In genomic region chr9:32968101-32969011, GRCh38 we compare ENCODE assay signal across 8 cellular contexts. TPM values are rescaled to one million over a fixed set of nuclear protein-coding genes. Genes with fewer than 3 reads are reported as not detected.
DNase-seq lines count a peak whose midpoint lies in the region; ATAC-seq and TF ChIP-seq lines count a peak whose summit lies in the region.

No MANE protein-coding gene starts in this region.

- peak; percentile 66 for TF ChIP-seq RAD21 in IMR-90 (IDR thresholded peaks at IDR 0.05; ENCODE audit: low read length)

- H3K4me3 ChIP-seq in IMR-90 (ENCODE audit: insufficient read depth, low read depth, low read length) = no peak overlapping the region
- no peak overlapping the region for H3K4me3 ChIP-seq in astrocyte of the cerebellum (ENCODE audit: low read depth, low read length)

- H3K9me3 ChIP-seq in IMR-90 (ENCODE audit: control insufficient read depth, insufficient read depth, low read length) = no peaks in the 10 kb centered on the region

- H3K56ac ChIP-seq in IMR-90 (ENCODE audit: extremely low read depth, insufficient read depth, low read length) = no peak overlapping the region

- H3K4me2 ChIP-seq in IMR-90 (ENCODE audit: low read depth, low read length) = no peak overlapping the region

- H4K5ac ChIP-seq in IMR-90 (ENCODE audit: low read depth, low read length) = no peak overlapping the region

- ATAC-seq in IMR-90 (ENCODE audit: low read depth) = peak; percentile 36; the same call in 1 of the 2 replicates
- no peak for ATAC-seq in HG02571 (IDR thresholded peaks at IDR 0.05; ENCODE audit: unreplicated experiment)
- ATAC-seq in HG02759 (IDR thresholded peaks at IDR 0.05; ENCODE audit: unreplicated experiment) = no peak

- TF ChIP-seq POLR2A in IMR-90 (IDR thresholded peaks at IDR 0.05; ENCODE audit: low read depth, low read length) = no peak

- POLR2A ChIA-PET in IMR-90 (lab: Charles Lee; ENCODE audit: unreplicated experiment) = no interaction called here

- 60% methylated on average over 1 of the region's 13 CpGs; no CpG with 5 or more reads in 1 of the 2 experiments for WGBS in IMR-90 (ENCODE audit: extremely low coverage in 2 of 2, insufficient read length in 1 of 2), 2 experiments

- no peak overlapping the region for H2BK5ac ChIP-seq in IMR-90 (ENCODE audit: low read depth, low read length, poor library complexity, severe bottlenecking)

- no peak overlapping the region for H3K9ac ChIP-seq in IMR-90 (ENCODE audit: low read depth, low read length)

- no peaks in the 10 kb centered on the region for H3K9me1 ChIP-seq in IMR-90 (ENCODE audit: insufficient read depth, low read length)

- BruUV-seq in IMR-90 (replicated peaks; lab: Mats Ljungman, UMichigan) = no TSS peak

- H2BK20ac ChIP-seq in IMR-90 (ENCODE audit: low read depth, low read length) = no peak overlapping the region

- H4K20me1 ChIP-seq in IMR-90 (ENCODE audit: insufficient read depth, low read length) = no peaks in the 10 kb centered on the region

- H2AK5ac ChIP-seq in IMR-90 (ENCODE audit: low read depth, low read length) = no peak overlapping the region

- no peak overlapping the region for H3K27ac ChIP-seq in IMR-90 (ENCODE audit: insufficient read depth, low read length)

- in situ Hi-C loops in IMR-90 (cut with MboI; ENCODE audit: low sequenced_read_pairs) (loop anchor here (5.0 kb wide), 2 partner anchors 386 to 596 kb away; no protein-coding TSS in a partner anchor), astrocyte of the cerebellum (cut with HindIII; ENCODE audit: low sequenced_read_pairs) (loop anchor here (25.0 kb wide), 1 partner anchor 581 kb away; the partner anchor contains the start of gene ACO1)

- H2AFZ ChIP-seq in IMR-90 (replicated peaks; ENCODE audit: low read length, poor library complexity) = no peak overlapping the region

- no peak overlapping the region for H3K4ac ChIP-seq in IMR-90 (ENCODE audit: low read depth, low read length)

- no peak overlapping the region for H2AK9ac ChIP-seq in IMR-90 (replicated peaks; ENCODE audit: low read depth, low read length, poor library complexity)

- no peak overlapping the region for H4K8ac ChIP-seq in IMR-90 (ENCODE audit: low read depth in 2 of 2, low read length in 2 of 2)

- H3K79me1 ChIP-seq in IMR-90 (ENCODE audit: low read depth in 1 of 2, low read length in 2 of 2) = no peaks in the 10 kb centered on the region

- no peak overlapping the region for H3K23ac ChIP-seq in IMR-90 (ENCODE audit: low read depth, low read length)

- H2BK120ac ChIP-seq in IMR-90 (ENCODE audit: low read depth, low read length) = no peak overlapping the region

- peaks cover 3% of the 10 kb centered on the region; the same call in 1 of the 2 replicates for H3K4me1 ChIP-seq in IMR-90 (ENCODE audit: control insufficient read depth, insufficient read depth, low read length)

- H4K91ac ChIP-seq in IMR-90 (ENCODE audit: insufficient read depth, low read depth, low read length) = no peak overlapping the region

- intact Hi-C loops in IMR-90 (cut with micrococcal nuclease) = loop anchor here (1.0 to 5.0 kb wide), 4 partner anchors 379 to 606 kb away; no protein-coding TSS in a partner anchor

- CTCF ChIA-PET in IMR-90 (lab: Yijun Ruan, JAX) = interaction anchor here (0.7 to 4.3 kb wide), 5 partner anchors 16 to 590 kb away, joined by 3 to 26 read pairs (median 11); no protein-coding TSS in a partner anchor

- no peak overlapping the region for H3K14ac ChIP-seq in IMR-90 (replicated peaks; ENCODE audit: low read depth, low read length)

- TF ChIP-seq CTCF in IMR-90 (conservative IDR thresholded peaks at IDR 0.05; ENCODE audit: low read depth, low read length) (peak; percentile 84), astrocyte of the cerebellum (IDR thresholded peaks at IDR 0.05; ENCODE audit: low read depth, low read length, missing control alignments) (peak; percentile 74)

- H3K27me3 ChIP-seq in IMR-90 (ENCODE audit: control insufficient read depth, insufficient read depth, low read length) = no peaks in the 10 kb centered on the region

- H2BK15ac ChIP-seq in IMR-90 (ENCODE audit: low read depth, low read length) = no peak overlapping the region

- DNase-seq in DMS 273 (lab: John Stamatoyannopoulos, UW; ENCODE audit: unreplicated experiment) (peak; percentile 75), IMR-90 (peak; percentile 57), T-helper 2 cell (peak in 3 of 5 experiments; percentile 27 to 41 (median 32)), astrocyte of the cerebellum (ENCODE audit: low read depth) (peak; percentile 18), iPS DF 4.7 (ENCODE audit: extremely low read depth, low spot score) (peak; percentile 28)
- DNase-seq in stimulated activated CD4-positive, alpha-beta T cell treated with anti-CD3 and anti-CD28 coated beads, Interleukin-12 subunit alpha, Interleukin-12 subunit beta, amount 100 ng/mL, for 48 hours (ENCODE audit: low read depth in 2 of 3, low spot score in 1 of 3) = peak in 2 of 3 donors; percentile 25 to 62

- dilution Hi-C loops in IMR-90 (cut with HindIII; ENCODE audit: low sequenced_read_pairs, unreplicated experiment) = no loop called here

- H3K18ac ChIP-seq in IMR-90 (ENCODE audit: low read depth, low read length) = no peak overlapping the region

- peaks cover 11% of the 10 kb centered on the region; the same call in 1 of the 2 replicates for H3K36me3 ChIP-seq in IMR-90 (ENCODE audit: control insufficient read depth, insufficient read depth, low read length)

TF ChIP-seq in IMR-90, 13 proteins besides CTCF, POLR2A, EP300 and RAD21:
- no peak for TF ChIP-seq CHD1 (IDR thresholded peaks at IDR 0.05; ENCODE audit: low read depth, low read length)
- TF ChIP-seq, protein P1, sequence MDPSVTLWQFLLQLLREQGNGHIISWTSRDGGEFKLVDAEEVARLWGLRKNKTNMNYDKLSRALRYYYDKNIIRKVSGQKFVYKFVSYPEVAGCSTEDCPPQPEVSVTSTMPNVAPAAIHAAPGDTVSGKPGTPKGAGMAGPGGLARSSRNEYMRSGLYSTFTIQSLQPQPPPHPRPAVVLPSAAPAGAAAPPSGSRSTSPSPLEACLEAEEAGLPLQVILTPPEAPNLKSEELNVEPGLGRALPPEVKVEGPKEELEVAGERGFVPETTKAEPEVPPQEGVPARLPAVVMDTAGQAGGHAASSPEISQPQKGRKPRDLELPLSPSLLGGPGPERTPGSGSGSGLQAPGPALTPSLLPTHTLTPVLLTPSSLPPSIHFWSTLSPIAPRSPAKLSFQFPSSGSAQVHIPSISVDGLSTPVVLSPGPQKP (IDR thresholded peaks at IDR 0.05; ENCODE audit: borderline replicate concordance, low read depth, low read length) = no peak
- peak; percentile 78 for TF ChIP-seq SMC3 (IDR thresholded peaks at IDR 0.05; ENCODE audit: low read depth, low read length)

RNA-seq across cellular contexts. Expression of gene APTX, which starts 33.1 kb away (rescaled TPM):
- 34.2 and 45.3 TPM in 2 replicates for total RNA-seq in IMR-90 (2012; rRNA removed)
- polyA plus RNA-seq in IMR-90 (2012; rRNA removed) = 28.0 and 32.6 TPM in 2 replicates
- polyA plus RNA-seq in IMR-90 (2012; cell fraction: cytosol; rRNA removed) = 7.8 and 18.7 TPM in 2 replicates
- polyA plus RNA-seq in IMR-90 (2012; cell fraction: nucleus; rRNA removed; ENCODE audit: low replicate concordance) = 9.2 and 59.9 TPM in 2 replicates

RNA-seq across cellular contexts. Expression of gene DNAJA1, which starts 56.7 kb away (rescaled TPM):
- 59.5 and 109 TPM in 2 replicates for total RNA-seq in IMR-90 (2012; rRNA removed)
- 103 and 118 TPM in 2 replicates for polyA plus RNA-seq in IMR-90 (2012; rRNA removed)
- 19.8 and 46.7 TPM in 2 replicates for polyA plus RNA-seq in IMR-90 (2012; cell fraction: cytosol; rRNA removed)
- 6.2 and 51.4 TPM in 2 replicates for polyA plus RNA-seq in IMR-90 (2012; cell fraction: nucleus; rRNA removed; ENCODE audit: low replicate concordance)

Comparison
In these comparisons a context has a peak if more than half of its experiments do, and no peak if none do; other contexts are left out.
1. DNase-seq: peak in every context shown above with its lines; median percentile 75 in DMS 273; 57 in IMR-90; 44 in stimulated activated CD4-positive, alpha-beta T cell treated with anti-CD3 and anti-CD28 coated beads, Interleukin-12 subunit alpha, Interleukin-12 subunit beta, amount 100 ng/mL, for 48 hours; 32 in T-helper 2 cell; 28 in iPS DF 4.7; 18 in astrocyte of the cerebellum.